In the genomic region with DNA sequence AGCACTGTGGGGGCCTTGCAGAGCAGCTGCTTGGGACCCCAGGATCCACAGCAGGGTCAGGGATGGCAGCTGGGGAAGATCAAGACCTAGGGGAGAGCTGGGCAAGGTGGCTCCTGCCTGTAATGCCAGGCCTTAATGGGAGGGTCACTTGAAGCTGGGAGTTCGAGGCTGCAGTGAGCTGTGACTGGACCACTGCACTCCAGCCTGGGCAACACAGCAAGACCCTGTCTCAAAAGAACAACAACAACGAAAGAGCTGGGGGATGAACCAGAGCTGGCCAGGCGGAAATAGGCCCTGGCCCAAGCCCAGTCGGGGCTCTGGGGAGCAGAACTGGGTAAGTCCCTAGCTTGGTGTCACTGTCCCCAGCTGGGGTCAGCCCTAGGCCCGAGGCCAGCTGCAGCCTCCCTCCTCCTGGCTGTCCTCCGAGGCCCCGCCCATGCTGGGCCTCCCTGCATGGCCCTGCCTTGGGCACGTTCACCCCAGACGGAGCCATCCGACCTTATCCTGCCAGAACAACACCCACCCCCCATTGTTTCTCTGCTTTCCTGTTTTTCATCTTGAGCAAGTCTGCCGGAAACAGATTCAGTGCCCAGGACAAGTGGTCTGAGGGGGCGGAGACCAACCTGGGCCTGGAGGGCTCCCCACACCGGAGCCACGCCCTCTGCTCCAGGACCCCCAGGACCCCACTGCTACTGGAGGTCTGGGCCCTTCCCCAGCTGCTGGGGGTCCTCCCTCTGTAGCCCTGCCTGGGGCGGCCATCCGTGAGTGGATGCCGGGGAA, we compare ENCODE assay signal across 13 cellular contexts. TPM values are rescaled to one million over a fixed set of nuclear protein-coding genes. Genes with fewer than 3 reads are reported as not detected.
DNase-seq lines count a peak whose midpoint lies in the region; ATAC-seq and TF ChIP-seq lines count a peak whose summit lies in the region.
"Had no signal": no experiment of that assay in that cellular context is flagged by ENCODE, and none has a peak within 500 bp of the region (broad histone marks: within the 10 kb centered on the region; RNA-seq: fewer than 3 reads in every experiment).

No MANE protein-coding gene starts in this region.

- no peak overlapping the region for H3K4me2 ChIP-seq in PC-3 (ENCODE audit: low read length)

- peak overlapping the region; percentile 83 for H3K4me3 Mint-ChIP-seq in type B pancreatic cell
- no peak overlapping the region for H3K4me3 Mint-ChIP-seq in activated T-helper 2 cell treated with anti-CD3 and anti-CD28 coated beads, Interferon-gamma antibody, Interleukin-2, Interleukin-4, amounts not matched to agents 10 μg/mL and 5 μg/mL and 100 μg/mL, durations not matched to agents 14 hours and 24 hours and 36 hours (ENCODE audit: low read depth)

- intact Hi-C loops in PC-3 (cut with micrococcal nuclease): no loop called here
- intact Hi-C loops in esophagus muscularis mucosa (cut with DNase I): no loop called here
- intact Hi-C loops in activated T-helper 2 cell treated with anti-CD3 and anti-CD28 coated beads, Interferon-gamma antibody, Interleukin-2, Interleukin-4, amounts not matched to agents 10 μg/mL and 5 μg/mL and 100 μg/mL, durations not matched to agents 14 hours and 24 hours and 36 hours (cut with micrococcal nuclease): no loop called here

- H3K9me3 ChIP-seq in PC-3 (ENCODE audit: low read length) (no peaks in the 10 kb centered on the region), esophagus muscularis mucosa (no peaks in the 10 kb centered on the region)

- no peaks in the 10 kb centered on the region for H3K9me2 ChIP-seq in PC-3 (replicated peaks; ENCODE audit: low read length)

- H3K9ac ChIP-seq in PC-3 (ENCODE audit: low read length): no peak overlapping the region

- no peak for TF ChIP-seq EP300 in esophagus muscularis mucosa (IDR thresholded peaks at IDR 0.05)

- H3K27me3 Mint-ChIP-seq in type B pancreatic cell: no peaks in the 10 kb centered on the region
- H3K27me3 Mint-ChIP-seq in activated T-helper 2 cell treated with anti-CD3 and anti-CD28 coated beads, Interferon-gamma antibody, Interleukin-2, Interleukin-4, amounts not matched to agents 10 μg/mL and 5 μg/mL and 100 μg/mL, durations not matched to agents 14 hours and 24 hours and 36 hours (ENCODE audit: low read depth): peaks cover 25% of the 10 kb centered on the region

- no peak for TF ChIP-seq CTCF in PC-3 (conservative IDR thresholded peaks at IDR 0.05; ENCODE audit: low read depth, low read length)
- TF ChIP-seq CTCF in esophagus muscularis mucosa (IDR thresholded peaks at IDR 0.05): no peak
- no peak for TF ChIP-seq CTCF in type B pancreatic cell (conservative IDR thresholded peaks at IDR 0.05)
- TF ChIP-seq CTCF in GM10248 (IDR thresholded peaks at IDR 0.05; ENCODE audit: control extremely low read depth, extremely low read depth, low read depth, missing control alignments): no peak

- no peaks in the 10 kb centered on the region for H3K9me3 Mint-ChIP-seq in type B pancreatic cell
- H3K9me3 Mint-ChIP-seq in activated T-helper 2 cell treated with anti-CD3 and anti-CD28 coated beads, Interferon-gamma antibody, Interleukin-2, Interleukin-4, amounts not matched to agents 10 μg/mL and 5 μg/mL and 100 μg/mL, durations not matched to agents 14 hours and 24 hours and 36 hours: no peaks in the 10 kb centered on the region
- H3K9me3 Mint-ChIP-seq: activated naive CD4-positive, alpha-beta T cell treated with anti-CD3 and anti-CD28 coated beads, Interleukin-2, amount 50 U/mL, for 72 hours had no signal

- no peaks in the 10 kb centered on the region for H4K20me1 ChIP-seq in PC-3 (ENCODE audit: low read length)

- H3K4me3 ChIP-seq in PC-3 (ENCODE audit: low read length) (no peak overlapping the region), esophagus muscularis mucosa (peak overlapping the region in 1 of 4 donors; percentile 64)

- 73% methylated on average over 11 of the region's 17 CpGs for WGBS in esophagus muscularis mucosa

- ATAC-seq in PC-3 (no peak), GM21515 (IDR thresholded peaks at IDR 0.05; ENCODE audit: unreplicated experiment) (no peak)
- ATAC-seq: activated naive CD4-positive, alpha-beta T cell treated with anti-CD3 and anti-CD28 coated beads, Interleukin-2, amount 50 U/mL, for 72 hours had no signal

- no peaks in the 10 kb centered on the region; the same call in 1 of the 2 replicates for H3K4me1 ChIP-seq in PC-3 (ENCODE audit: insufficient read depth, low read length)
- H3K4me1 ChIP-seq in esophagus muscularis mucosa: peaks cover 46 to 47% (median 46%) of the 10 kb centered on the region in 4 donors

- H3K79me2 ChIP-seq in PC-3 (ENCODE audit: low read length): no peaks in the 10 kb centered on the region

- TF ChIP-seq POLR2A in esophagus muscularis mucosa (IDR thresholded peaks at IDR 0.05; ENCODE audit: low read depth): no peak

- DNase-seq in PC-3 (no peak), esophagus muscularis mucosa (ENCODE audit: extremely low spot score) (no peak), lung microvascular endothelial cell (ENCODE audit: low read depth in 2 of 2) (peak; percentile 49 to 87), type B pancreatic cell (ENCODE audit: extremely low spot score, unreplicated experiment) (no peak), GM10248 (ENCODE audit: extremely low spot score) (no peak)
- no peak for DNase-seq in activated T-helper 2 cell treated with anti-CD3 and anti-CD28 coated beads, Interferon-gamma antibody, Interleukin-2, Interleukin-4, amounts not matched to agents 10 μg/mL and 5 μg/mL and 100 μg/mL, durations not matched to agents 14 hours and 24 hours and 36 hours (ENCODE audit: low spot score)
- DNase-seq: activated CD4-positive, alpha-beta T cell treated with anti-CD3 and anti-CD28 coated beads, Interleukin-2, amount 50 U/mL, for 1 hour; effector CD4-positive, alpha-beta T cell; occipital lobe had no signal

- no peaks in the 10 kb centered on the region for H3K27me3 ChIP-seq in PC-3 (ENCODE audit: low read length)
- peaks cover 0 to 30% (median 6%) of the 10 kb centered on the region in 4 donors for H3K27me3 ChIP-seq in esophagus muscularis mucosa

- H3K4me1 Mint-ChIP-seq in type B pancreatic cell (ENCODE audit: unreplicated experiment): peaks cover 4% of the 10 kb centered on the region
- H3K4me1 Mint-ChIP-seq in activated T-helper 2 cell treated with anti-CD3 and anti-CD28 coated beads, Interferon-gamma antibody, Interleukin-2, Interleukin-4, amounts not matched to agents 10 μg/mL and 5 μg/mL and 100 μg/mL, durations not matched to agents 14 hours and 24 hours and 36 hours (ENCODE audit: low read depth): peaks cover 1% of the 10 kb centered on the region

- TSS peak; percentile 28 for BruUV-seq in PC-3 (replicated peaks; lab: Mats Ljungman, UMichigan)

- CTCF ChIA-PET in PC-3 (lab: Charles Lee): no interaction called here
- CTCF ChIA-PET in GM10248 (lab: Yijun Ruan, JAX): interaction anchor here (0.8 to 7.7 kb wide), 8 partner anchors 8 to 315 kb away, joined by 3 to 49 read pairs (median 4); a partner anchor contains a TSS

- no peaks in the 10 kb centered on the region for H3F3A ChIP-seq in PC-3 (ENCODE audit: low read length, unreplicated experiment)

- POLR2A ChIA-PET in PC-3 (lab: Charles Lee; ENCODE audit: unreplicated experiment): no interaction called here
- POLR2A ChIA-PET in GM10248 (lab: Yijun Ruan, JAX): interaction anchor here (3.9 kb wide), 1 partner anchor 13 kb away, joined by 36 read pairs; no protein-coding TSS in a partner anchor

- no peaks in the 10 kb centered on the region for H3K36me3 ChIP-seq in PC-3 (ENCODE audit: low read depth, low read length)
- no peaks in the 10 kb centered on the region for H3K36me3 ChIP-seq in esophagus muscularis mucosa

- H3K27ac ChIP-seq in PC-3 (ENCODE audit: low read length) (no peak overlapping the region), esophagus muscularis mucosa (replicated peaks in 1 of 4) (peak overlapping the region; percentile 66 to 77 (median 70))

- no peak overlapping the region for H2AFZ ChIP-seq in PC-3 (ENCODE audit: low read length)

- no peak overlapping the region for H3K27ac Mint-ChIP-seq in type B pancreatic cell
- no peak overlapping the region for H3K27ac Mint-ChIP-seq in activated T-helper 2 cell treated with anti-CD3 and anti-CD28 coated beads, Interferon-gamma antibody, Interleukin-2, Interleukin-4, amounts not matched to agents 10 μg/mL and 5 μg/mL and 100 μg/mL, durations not matched to agents 14 hours and 24 hours and 36 hours
- H3K27ac Mint-ChIP-seq: activated naive CD4-positive, alpha-beta T cell treated with anti-CD3 and anti-CD28 coated beads, Interleukin-2, amount 50 U/mL, for 72 hours had no signal

- H3K36me3 Mint-ChIP-seq in type B pancreatic cell: peaks cover 3% of the 10 kb centered on the region
- no peaks in the 10 kb centered on the region for H3K36me3 Mint-ChIP-seq in activated T-helper 2 cell treated with anti-CD3 and anti-CD28 coated beads, Interferon-gamma antibody, Interleukin-2, Interleukin-4, amounts not matched to agents 10 μg/mL and 5 μg/mL and 100 μg/mL, durations not matched to agents 14 hours and 24 hours and 36 hours (ENCODE audit: low read depth)
- H3K36me3 Mint-ChIP-seq: activated naive CD4-positive, alpha-beta T cell treated with anti-CD3 and anti-CD28 coated beads, Interleukin-2, amount 50 U/mL, for 72 hours had no signal

RNA-seq across cellular contexts. Expression of a gene that starts 1.9 kb away (rescaled TPM):
- total RNA-seq in PC-3 (2014; rRNA removed) (19.5 and 26.3 TPM in 2 replicates), esophagus muscularis mucosa (10 to 100 TPM in 3 of 4 donors, 1 to 10 TPM in 1; 6.6 to 27.8 (median 21.5) TPM), lung microvascular endothelial cell (64.7 and 91.1 TPM in 2 replicates), type B pancreatic cell (ENCODE audit: low replicate concordance) (40.8 and 48.7 TPM in 2 replicates)
- 3.1 and 3.4 TPM in 2 replicates for total RNA-seq in activated T-helper 2 cell treated with anti-CD3 and anti-CD28 coated beads, Interferon-gamma antibody, Interleukin-2, Interleukin-4, amounts not matched to agents 10 μg/mL and 5 μg/mL and 100 μg/mL, durations not matched to agents 14 hours and 24 hours and 36 hours

RNA-seq across cellular contexts. Expression of a gene that starts 27.0 kb away (rescaled TPM):
- 103 and 106 TPM in 2 replicates for total RNA-seq in PC-3 (2014; rRNA removed)
- total RNA-seq in esophagus muscularis mucosa: 10 to 100 TPM; 22.0 to 52.8 (median 39.3) TPM
- total RNA-seq in lung microvascular endothelial cell: 18.8 and 41.0 TPM in 2 replicates
- total RNA-seq in type B pancreatic cell (ENCODE audit: low replicate concordance): 47.8 and 75.3 TPM in 2 replicates
- 38.3 and 40.5 TPM in 2 replicates for total RNA-seq in activated T-helper 2 cell treated with anti-CD3 and anti-CD28 coated beads, Interferon-gamma antibody, Interleukin-2, Interleukin-4, amounts not matched to agents 10 μg/mL and 5 μg/mL and 100 μg/mL, durations not matched to agents 14 hours and 24 hours and 36 hours

RNA-seq across cellular contexts. Expression of a gene that starts 28.5 kb away (rescaled TPM):
- total RNA-seq in PC-3 (2014; rRNA removed): not detected in 2 replicates
- 10 to 100 TPM in 2 of 4 donors, 1 to 10 TPM in 2; 7.0 to 12.6 (median 9.8) TPM for total RNA-seq in esophagus muscularis mucosa
- not detected in 2 replicates for total RNA-seq in lung microvascular endothelial cell
- not detected in 2 replicates for total RNA-seq in type B pancreatic cell (ENCODE audit: low replicate concordance)
- total RNA-seq in activated T-helper 2 cell treated with anti-CD3 and anti-CD28 coated beads, Interferon-gamma antibody, Interleukin-2, Interleukin-4, amounts not matched to agents 10 μg/mL and 5 μg/mL and 100 μg/mL, durations not matched to agents 14 hours and 24 hours and 36 hours: 1.2 and 1.7 TPM in 2 replicates
- total RNA-seq: NCI-H460, occipital lobe, SK-MEL-5 had no signal

RNA-seq across cellular contexts. Expression of a gene that starts 34.0 kb away (rescaled TPM):
- total RNA-seq in PC-3 (2014; rRNA removed) (not detected in 2 replicates), esophagus muscularis mucosa (10 to 100 TPM; 12.5 to 32.0 (median 23.9) TPM), lung microvascular endothelial cell (not detected in 2 replicates), type B pancreatic cell (ENCODE audit: low replicate concordance) (not detected in 2 replicates)
- not detected in 2 replicates for total RNA-seq in activated T-helper 2 cell treated with anti-CD3 and anti-CD28 coated beads, Interferon-gamma antibody, Interleukin-2, Interleukin-4, amounts not matched to agents 10 μg/mL and 5 μg/mL and 100 μg/mL, durations not matched to agents 14 hours and 24 hours and 36 hours
- total RNA-seq: activated naive CD4-positive, alpha-beta T cell treated with anti-CD3 and anti-CD28 coated beads, Interleukin-2, amount 50 U/mL, for 72 hours; NCI-H460; occipital lobe; SK-MEL-5 had no signal

RNA-seq across cellular contexts. Expression of a gene that starts 43.8 kb away (rescaled TPM):
- total RNA-seq in PC-3 (2014; rRNA removed): not detected in 2 replicates
- not detected for total RNA-seq in esophagus muscularis mucosa
- not detected in 2 replicates for total RNA-seq in lung microvascular endothelial cell
- not detected in 2 replicates for total RNA-seq in type B pancreatic cell (ENCODE audit: low replicate concordance)
- total RNA-seq in activated T-helper 2 cell treated with anti-CD3 and anti-CD28 coated beads, Interferon-gamma antibody, Interleukin-2, Interleukin-4, amounts not matched to agents 10 μg/mL and 5 μg/mL and 100 μg/mL, durations not matched to agents 14 hours and 24 hours and 36 hours: not detected in 2 replicates
- total RNA-seq: activated naive CD4-positive, alpha-beta T cell treated with anti-CD3 and anti-CD28 coated beads, Interleukin-2, amount 50 U/mL, for 72 hours; NCI-H460; occipital lobe; SK-MEL-5 had no signal

Comparison
In these comparisons a context has a peak if more than half of its experiments do, and no peak if none do; other contexts are left out.
1. DNase-seq: peak in lung microvascular endothelial cell (2 of 2); none in PC-3 (single experiment), esophagus muscularis mucosa (single experiment), type B pancreatic cell (single experiment), activated T-helper 2 cell treated with anti-CD3 and anti-CD28 coated beads, Interferon-gamma antibody, Interleukin-2, Interleukin-4, amounts not matched to agents 10 μg/mL and 5 μg/mL and 100 μg/mL, durations not matched to agents 14 hours and 24 hours and 36 hours (single experiment) and GM10248 (single experiment).